Comparison of ENCODE assay signal across 1 cellular context in genomic region chr12:63816031-63816430, GRCh38.
TF ChIP-seq lines count a peak whose summit lies in the region.

No MANE protein-coding gene starts in this region.

TF ChIP-seq in WTC11, 78 proteins besides CTCF, POLR2A, EP300 and RAD21:
- TF ChIP-seq ERG (CRISPR knock-in tag; IDR thresholded peaks at IDR 0.05), result no peak
